8 cellular contexts compared by ENCODE assay signal in genomic region chr1:1397839-1398523, GRCh38. TPM values are rescaled to one million over a fixed set of nuclear protein-coding genes. Genes with fewer than 3 reads are reported as not detected.
DNase-seq lines count a peak whose midpoint lies in the region; ATAC-seq, FAIRE-seq and TF ChIP-seq lines count a peak whose summit lies in the region.

No MANE protein-coding gene starts in this region.

- DNase-seq in T-cell (no peak), fibroblast of mammary gland (ENCODE audit: low read depth) (peak; percentile 83), gastrocnemius medialis (peak in 1 of 2 donors; percentile 69), urothelium cell line (ENCODE audit: low spot score) (no peak), hypothalamus (lab: John Stamatoyannopoulos, UW) (no peak)
- no peak for DNase-seq in activated CD4-positive, alpha-beta T cell treated with anti-CD3 and anti-CD28 coated beads, Interleukin-2, amount 50 U/mL, for 1 hour

- H3K36me3 ChIP-seq in HEK293 (ENCODE audit: control insufficient read depth in 2 of 2, insufficient read depth in 1 of 2, low read length in 2 of 2) = peaks cover 30 to 85% of the 10 kb centered on the region in 2 experiments
- peaks cover 0 to 61% of the 10 kb centered on the region in 2 donors for H3K36me3 ChIP-seq in gastrocnemius medialis

- peaks cover 38 to 60% (median 46%) of the 10 kb centered on the region in 3 donors for H3K4me1 Mint-ChIP-seq in T-cell

- intact Hi-C loops in gastrocnemius medialis (cut with DNase I; ENCODE audit: low total_unique reads) = loop anchor here (2.0 kb wide), 2 partner anchors 49 to 177 kb away; partner anchors contain the start of genes DVL1 and SSU72

- CTCF ChIA-PET in HEK293 (lab: Yijun Ruan, JAX) = interaction anchor here (0.5 to 1.0 kb wide), 3 partner anchors 17 to 129 kb away, joined by 3 to 4 read pairs (median 4); no protein-coding TSS in a partner anchor
- CTCF ChIA-PET in T-cell (lab: Charles Lee) = interaction anchor here in 1 of 2 donors (0.6 kb wide), 1 partner anchor 255 kb away, joined by 3 read pairs; no protein-coding TSS in a partner anchor

- no peaks in the 10 kb centered on the region for H3K9me3 Mint-ChIP-seq in T-cell

- FAIRE-seq in urothelium cell line (lab: Jason Lieb, UNC) = no peak

- H3K27ac ChIP-seq in HEK293 (ENCODE audit: extremely low read depth, low read depth, low read length) = peak overlapping the region; percentile 89; the same call in 1 of the 2 replicates
- H3K27ac ChIP-seq in gastrocnemius medialis = peak overlapping the region; percentile 80 to 96 (median 92)

- H3K9me3 ChIP-seq in HEK293 (ENCODE audit: control insufficient read depth, insufficient read depth, low read depth, low read length) (no peaks in the 10 kb centered on the region), gastrocnemius medialis (no peaks in the 10 kb centered on the region)

- ATAC-seq in T-cell (replicated peaks in 1 of 4) (no peak), gastrocnemius medialis (peak in 1 of 2 donors; percentile 25), GM19023 (IDR thresholded peaks at IDR 0.05; ENCODE audit: unreplicated experiment) (no peak)

- POLR2A ChIA-PET in HEK293 (lab: Yijun Ruan, JAX) (interaction anchor here (1.1 kb wide), 1 partner anchor 44 kb away, joined by 3 read pairs; no protein-coding TSS in a partner anchor), T-cell (lab: Charles Lee) (no interaction called here)

- peak overlapping the region; percentile 85 to 88 (median 86) for H3K4me3 Mint-ChIP-seq in T-cell

- H3K4me3 ChIP-seq in HEK293 (ENCODE audit: low read depth, low read length) (peak overlapping the region; percentile 95), fibroblast of mammary gland (ENCODE audit: control insufficient read depth, low read depth, low read length) (peak overlapping the region; percentile 69), gastrocnemius medialis (peak overlapping the region; percentile 65 to 98 (median 84))

- no peaks in the 10 kb centered on the region for H3K27me3 Mint-ChIP-seq in T-cell

- peaks cover 34% of the 10 kb centered on the region for H3K36me3 Mint-ChIP-seq in T-cell

- peak in 1 of 2 donors; percentile 47 for TF ChIP-seq POLR2A in gastrocnemius medialis (IDR thresholded peaks at IDR 0.05)

- TF ChIP-seq CTCF in HEK293 (tag by site-specific recombination; IDR thresholded peaks at IDR 0.05) = no peak
- no peak for TF ChIP-seq CTCF in fibroblast of mammary gland (conservative IDR thresholded peaks at IDR 0.05; ENCODE audit: control insufficient read depth, insufficient read depth, low read depth, low read length)
- TF ChIP-seq CTCF in gastrocnemius medialis (IDR thresholded peaks at IDR 0.05 in 4 of 5, conservative IDR thresholded peaks at IDR 0.05 in 1 of 5) = no peak

- in situ Hi-C loops in gastrocnemius medialis (cut with MboI; ENCODE audit: low sequenced_read_pairs in 4 of 4) = no loop called here

- H3K27ac Mint-ChIP-seq in T-cell = peak overlapping the region; percentile 79 to 87

- H3K4me1 ChIP-seq in HEK293 (ENCODE audit: control insufficient read depth, insufficient read depth, low read length) (no peaks in the 10 kb centered on the region), gastrocnemius medialis (peaks cover 37 to 49% of the 10 kb centered on the region in 2 donors)

- no peaks in the 10 kb centered on the region for H3K27me3 ChIP-seq in gastrocnemius medialis

TF ChIP-seq in HEK293, 187 proteins besides CTCF, POLR2A, EP300 and RAD21:
- TF ChIP-seq ZNF623 (tag by site-specific recombination; IDR thresholded peaks at IDR 0.05) (peak; percentile 97), ZNF404 (tag by site-specific recombination; IDR thresholded peaks at IDR 0.05) (no peak), MZF1 (tag by site-specific recombination; IDR thresholded peaks at IDR 0.05; ENCODE audit: borderline replicate concordance) (no peak), ZNF362 (tag by site-specific recombination; IDR thresholded peaks at IDR 0.05) (no peak), ZNF510 (tag by site-specific recombination; IDR thresholded peaks at IDR 0.05; ENCODE audit: insufficient replicate concordance) (no peak), ZNF629 (tag by site-specific recombination; IDR thresholded peaks at IDR 0.05) (0 out of 2 replicates have a peak, but pooled peaks have one; percentile 36)

RNA-seq across cellular contexts. Expression of gene CCNL2, which starts 1.2 kb away (rescaled TPM):
- total RNA-seq in T-cell (100 to 1,000 TPM; 250 to 418 (median 376) TPM), gastrocnemius medialis (10 to 100 TPM; 35.0 to 91.1 (median 43.7) TPM)

RNA-seq across cellular contexts. Expression of gene MRPL20, which starts 9.1 kb away (rescaled TPM):
- 100 to 1,000 TPM; 106 to 123 (median 114) TPM for total RNA-seq in T-cell
- 100 to 1,000 TPM; 167 to 260 (median 203) TPM for total RNA-seq in gastrocnemius medialis

RNA-seq across cellular contexts. Expression of gene AURKAIP1, which starts 23.0 kb away (rescaled TPM):
- total RNA-seq in T-cell = 10 to 100 TPM; 58.8 to 91.7 (median 86.0) TPM
- total RNA-seq in gastrocnemius medialis = 100 to 1,000 TPM; 165 to 450 (median 234) TPM

RNA-seq across cellular contexts. Expression of gene ANKRD65, which starts 23.1 kb away (rescaled TPM):
- total RNA-seq in T-cell (under 1 TPM in 1 of 5 donors, not detected in 4; 0.20 TPM), gastrocnemius medialis (1 to 10 TPM in 3 of 4 donors, under 1 TPM in 1; 0.16 to 1.8 (median 1.3) TPM)

RNA-seq across cellular contexts. Expression of gene VWA1, which starts 37.5 kb away (rescaled TPM):
- under 1 TPM in 3 of 5 donors, not detected in 2; 0.15 to 0.54 (median 0.26) TPM for total RNA-seq in T-cell
- 1 to 10 TPM; 2.1 to 8.3 (median 6.0) TPM for total RNA-seq in gastrocnemius medialis
